ENCODE assay signal across 8 cellular contexts in genomic region chr2:74119912-74120825, GRCh38. TPM values are rescaled to one million over a fixed set of nuclear protein-coding genes. Genes with fewer than 3 reads are reported as not detected.
DNase-seq lines count a peak whose midpoint lies in the region; ATAC-seq and TF ChIP-seq lines count a peak whose summit lies in the region.

No MANE protein-coding gene starts in this region.

- TF ChIP-seq POLR2A in breast epithelium (IDR thresholded peaks at IDR 0.05) (no peak), spleen (IDR thresholded peaks at IDR 0.05) (no peak)

- peak overlapping the region; percentile 57 to 73 (median 62) for H3K4me3 ChIP-seq in breast epithelium
- peak overlapping the region; percentile 46 to 89 (median 61) for H3K4me3 ChIP-seq in spleen

- H3K9me3 Mint-ChIP-seq in immature natural killer cell = peaks cover 0 to 24% (median 9%) of the 10 kb centered on the region in 6 donors

- peak; percentile 76 for TF ChIP-seq CTCF in VCaP (conservative IDR thresholded peaks at IDR 0.05)
- TF ChIP-seq CTCF in breast epithelium (IDR thresholded peaks at IDR 0.05) = peak in 2 of 3 donors; percentile 36 to 47
- TF ChIP-seq CTCF in spleen (IDR thresholded peaks at IDR 0.05 in 8 of 11, conservative IDR thresholded peaks at IDR 0.05 in 3 of 11) = peak in 10 of 11 experiments; percentile 36 to 84 (median 76)

- H3K27ac ChIP-seq in VCaP (peak overlapping the region; percentile 73), breast epithelium (peak overlapping the region; percentile 88 to 90), spleen (peak overlapping the region; percentile 82 to 95 (median 86))

- ATAC-seq in HG02884 (IDR thresholded peaks at IDR 0.05; ENCODE audit: unreplicated experiment) = peak; percentile 93

- WGBS in spleen, 5 donors = 5 to 10% (median 8%) methylated on average over 26 to 59 of the region's 59 CpGs

- intact Hi-C loops in breast epithelium (cut with DNase I; ENCODE audit: low total_unique reads) (no loop called here), spleen (cut with DNase I; ENCODE audit: low total_unique reads) (no loop called here)

- no peaks in the 10 kb centered on the region for H3K27me3 ChIP-seq in breast epithelium
- H3K27me3 ChIP-seq in spleen (replicated peaks in 1 of 7) = no peaks in the 10 kb centered on the region

- no peaks in the 10 kb centered on the region for H3K36me3 ChIP-seq in breast epithelium
- no peaks in the 10 kb centered on the region for H3K36me3 ChIP-seq in spleen

- peak; percentile 77 for DNase-seq in NK-92 treated with Interleukin-12 subunit alpha and Interleukin-12 subunit beta, amount 100 ng/mL, for 24 hours (lab: John Stamatoyannopoulos, UW)
- no peak for DNase-seq in NK-92 (lab: John Stamatoyannopoulos, UW; ENCODE audit: unreplicated experiment)
- peak; percentile 74 for DNase-seq in NCI-H2029 (lab: John Stamatoyannopoulos, UW)
- DNase-seq in breast epithelium (ENCODE audit: low spot score in 2 of 2) = peak; percentile 66 to 82
- peak; percentile 77 to 83 (median 83) for DNase-seq in immature natural killer cell
- peak; percentile 94 for DNase-seq in spleen

- no peaks in the 10 kb centered on the region for H3K4me1 ChIP-seq in breast epithelium
- H3K4me1 ChIP-seq in spleen = peaks cover 0 to 13% (median 11%) of the 10 kb centered on the region in 6 donors

- peaks cover 4 to 6% (median 5%) of the 10 kb centered on the region in 3 donors for H3K36me3 Mint-ChIP-seq in immature natural killer cell

- no peaks in the 10 kb centered on the region for H3K9me3 ChIP-seq in breast epithelium
- peaks cover 3 to 34% (median 28%) of the 10 kb centered on the region in 8 donors for H3K9me3 ChIP-seq in spleen

- peaks cover 11 to 14% of the 10 kb centered on the region in 2 donors for H3K4me1 Mint-ChIP-seq in immature natural killer cell

- H3K4me3 Mint-ChIP-seq in immature natural killer cell = peak overlapping the region; percentile 86 to 92 (median 90)

- H3K27ac Mint-ChIP-seq in immature natural killer cell = peak overlapping the region; percentile 83 to 96 (median 90)

- H3K27me3 Mint-ChIP-seq in immature natural killer cell (ENCODE audit: low read depth in 3 of 3) = peaks cover 4 to 5% (median 5%) of the 10 kb centered on the region in 3 donors

RNA-seq across cellular contexts. Expression of gene BOLA3, which starts 27.5 kb away (rescaled TPM):
- total RNA-seq in breast epithelium (10 to 100 TPM; 27.1 to 42.6 (median 30.2) TPM), spleen (10 to 100 TPM; 12.6 to 39.8 (median 18.8) TPM)
- polyA plus RNA-seq in immature natural killer cell (10 to 100 TPM; 36.7 to 64.7 (median 57.8) TPM), spleen (10 to 100 TPM; 33.6 to 41.4 (median 39.3) TPM)

RNA-seq across cellular contexts. Expression of gene MOB1A, which starts 58.5 kb away (rescaled TPM):
- total RNA-seq in breast epithelium = 100 to 1,000 TPM in 1 of 3 donors, 10 to 100 TPM in 2; 87.8 to 107 (median 98.4) TPM
- 100 to 1,000 TPM; 198 to 215 (median 208) TPM for polyA plus RNA-seq in immature natural killer cell
- 100 to 1,000 TPM; 144 to 198 (median 177) TPM for total RNA-seq in spleen
- polyA plus RNA-seq in spleen = 10 to 100 TPM; 55.0 to 87.1 (median 62.8) TPM
